ENCODE assay signal across 22 cellular contexts in the genomic region with DNA sequence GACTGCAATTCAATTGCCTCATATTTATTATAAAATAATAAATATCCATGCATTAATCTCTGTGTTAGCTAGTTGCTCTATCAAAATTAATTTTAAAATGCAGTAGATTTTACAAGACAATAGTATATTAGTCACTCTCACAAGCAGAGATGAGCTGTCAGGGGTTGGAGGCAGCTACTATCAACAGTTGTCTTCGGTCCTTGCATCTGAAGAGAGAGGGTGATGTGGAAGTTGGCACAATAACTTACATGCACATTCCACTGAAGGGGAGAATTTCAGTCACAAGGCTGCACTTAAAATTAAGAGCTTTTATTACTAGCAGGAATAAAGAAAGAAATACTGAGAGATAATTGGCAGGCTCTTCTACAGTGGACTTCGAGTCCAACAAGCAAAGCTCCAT.
"Had no signal": no experiment of that assay in that cellular context is flagged by ENCODE, and none has a peak within 500 bp of the region (broad histone marks: within the 10 kb centered on the region; RNA-seq: fewer than 3 reads in every experiment).

No MANE protein-coding gene starts in this region.

- H3K27me3 Mint-ChIP-seq: progenitor cell of endocrine pancreas had no signal

- H3K4me3 ChIP-seq: colonic mucosa, neural progenitor cell, right atrium auricular region, tibial nerve had no signal

- ATAC-seq: activated CD8-positive, alpha-beta memory T cell treated with anti-CD3 and anti-CD28 coated beads, Interleukin-2, amount 10 ng/mL, durations not matched to agents 7 days and 5 days; foreskin keratinocyte; left colon; naive thymus-derived CD4-positive, alpha-beta T cell; T-cell had no signal

- H3K27me3 ChIP-seq: colonic mucosa, foreskin keratinocyte, neural progenitor cell, right atrium auricular region, tibial nerve had no signal

- H3K9ac ChIP-seq: neural progenitor cell had no signal

- DNase-seq: activated CD4-positive, alpha-beta memory T cell treated with anti-CD3 and anti-CD28 coated beads, Interleukin-2, amount 10 ng/mL, durations not matched to agents 7 days and 5 days; activated CD4-positive, alpha-beta T cell treated with anti-CD3 and anti-CD28 coated beads for 48 hours; activated CD4-positive, CD25-positive, alpha-beta regulatory T cell; activated CD8-positive, alpha-beta memory T cell treated with anti-CD3 and anti-CD28 coated beads, Interleukin-2, amount 10 ng/mL, durations not matched to agents 7 days and 5 days; activated naive CD4-positive, alpha-beta T cell; activated naive CD8-positive, alpha-beta T cell treated with anti-CD3 and anti-CD28 coated beads for 36 hours; amniotic stem cell; central memory CD4-positive, alpha-beta T cell; colonic mucosa; endodermal cell; foreskin keratinocyte; hippocampal formation; islet precursor cell; left colon; naive thymus-derived CD4-positive, alpha-beta T cell; T-cell had no signal

- H3K9me3 ChIP-seq: colonic mucosa, right atrium auricular region, tibial nerve had no signal

- H3K36me3 ChIP-seq: colonic mucosa, neural progenitor cell, right atrium auricular region, tibial nerve had no signal

- H3K4me3 Mint-ChIP-seq: activated CD4-positive, alpha-beta memory T cell treated with anti-CD3 and anti-CD28 coated beads, Interleukin-2, amount 10 ng/mL, durations not matched to agents 7 days and 5 days; activated CD8-positive, alpha-beta memory T cell treated with anti-CD3 and anti-CD28 coated beads, Interleukin-2, amount 10 ng/mL, durations not matched to agents 7 days and 5 days; activated naive CD8-positive, alpha-beta T cell treated with anti-CD3 and anti-CD28 coated beads for 36 hours; endodermal cell; naive thymus-derived CD4-positive, alpha-beta T cell; neural progenitor cell; stimulated activated naive CD8-positive, alpha-beta T cell treated with anti-CD3 and anti-CD28 coated beads, Interleukin-15, Interleukin-2, amounts not matched to agents 100 ng/mL and 50 ng/mL, for 24 hours; T-cell had no signal

- H2AFZ ChIP-seq: neural progenitor cell had no signal

- H3K4me1 ChIP-seq: colonic mucosa, foreskin keratinocyte, neural progenitor cell, right atrium auricular region had no signal

- H3K4me2 ChIP-seq: neural progenitor cell had no signal

- H3K4me1 Mint-ChIP-seq: activated CD4-positive, alpha-beta memory T cell treated with anti-CD3 and anti-CD28 coated beads, Interleukin-2, amount 10 ng/mL, durations not matched to agents 7 days and 5 days; activated CD8-positive, alpha-beta memory T cell treated with anti-CD3 and anti-CD28 coated beads, Interleukin-2, amount 10 ng/mL, durations not matched to agents 7 days and 5 days; activated naive CD8-positive, alpha-beta T cell treated with anti-CD3 and anti-CD28 coated beads for 36 hours; endodermal cell; naive thymus-derived CD4-positive, alpha-beta T cell; neural progenitor cell; T-cell had no signal

- H3K27ac ChIP-seq: colonic mucosa, epithelial cell of prostate, foreskin keratinocyte, neural progenitor cell, right atrium auricular region, tibial nerve had no signal

- H3K36me3 Mint-ChIP-seq: activated CD8-positive, alpha-beta memory T cell treated with anti-CD3 and anti-CD28 coated beads, Interleukin-2, amount 10 ng/mL, durations not matched to agents 7 days and 5 days; activated naive CD8-positive, alpha-beta T cell treated with anti-CD3 and anti-CD28 coated beads for 36 hours; neural progenitor cell; T-cell had no signal

- H3K27ac Mint-ChIP-seq: activated CD4-positive, alpha-beta memory T cell treated with anti-CD3 and anti-CD28 coated beads, Interleukin-2, amount 10 ng/mL, durations not matched to agents 7 days and 5 days; activated CD8-positive, alpha-beta memory T cell treated with anti-CD3 and anti-CD28 coated beads, Interleukin-2, amount 10 ng/mL, durations not matched to agents 7 days and 5 days; activated naive CD8-positive, alpha-beta T cell treated with anti-CD3 and anti-CD28 coated beads for 36 hours; endodermal cell; naive thymus-derived CD4-positive, alpha-beta T cell; neural progenitor cell; progenitor cell of endocrine pancreas; stimulated activated naive CD8-positive, alpha-beta T cell treated with anti-CD3 and anti-CD28 coated beads, Interleukin-15, Interleukin-2, amounts not matched to agents 100 ng/mL and 50 ng/mL, for 24 hours; T-cell had no signal

- H3K9me3 Mint-ChIP-seq: activated CD4-positive, alpha-beta memory T cell treated with anti-CD3 and anti-CD28 coated beads, Interleukin-2, amount 10 ng/mL, durations not matched to agents 7 days and 5 days; activated naive CD8-positive, alpha-beta T cell treated with anti-CD3 and anti-CD28 coated beads for 36 hours; naive thymus-derived CD4-positive, alpha-beta T cell; neural progenitor cell; T-cell had no signal
